In genomic region chr5:170338933-170339779, GRCh38 we compare ENCODE assay signal across 9 cellular contexts. TPM values are rescaled to one million over a fixed set of nuclear protein-coding genes. Genes with fewer than 3 reads are reported as not detected.
DNase-seq lines count a peak whose midpoint lies in the region; ATAC-seq, FAIRE-seq and TF ChIP-seq lines count a peak whose summit lies in the region.
"Had no signal": no experiment of that assay in that cellular context is flagged by ENCODE, and none has a peak within 500 bp of the region (broad histone marks: within the 10 kb centered on the region; RNA-seq: fewer than 3 reads in every experiment).

No MANE protein-coding gene starts in this region.

- peak; percentile 58 for DNase-seq in activated gamma-delta T cell treated with Interleukin-2 at 50 U/mL for 16 hours
- no peak for DNase-seq in activated gamma-delta T cell (lab: John Stamatoyannopoulos, UW)
- DNase-seq in WTC11 (ENCODE audit: low spot score), result peak; percentile 64
- DNase-seq in coronary artery (ENCODE audit: low spot score), result peak; percentile 65
- peak; percentile 74 for DNase-seq in stimulated activated CD4-positive, alpha-beta T cell treated with anti-CD3 and anti-CD28 coated beads, Interleukin-15, amount 100 ng/mL, for 24 hours
- no peak for DNase-seq in urothelium cell line (ENCODE audit: low spot score)
- DNase-seq in NCI-H82 (lab: John Stamatoyannopoulos, UW), result no peak

- H3K27me3 Mint-ChIP-seq in WTC11 (ENCODE audit: low read depth), result no peaks in the 10 kb centered on the region; the same call in none of the 2 replicates

- H3K27ac ChIP-seq in coronary artery, result no peak overlapping the region

- H3K4me1 Mint-ChIP-seq in WTC11, result peaks cover 58% of the 10 kb centered on the region

- no peak overlapping the region for H3K4me3 Mint-ChIP-seq in WTC11
- H3K4me3 Mint-ChIP-seq: dendritic cell treated with granulocyte-macrophage colony-stimulating factor and Interleukin-4, amounts not matched to agents 40 ng/mL and 50 ng/mL, for 4 days had no signal

- no peak overlapping the region for H3K27ac Mint-ChIP-seq in WTC11
- H3K27ac Mint-ChIP-seq: dendritic cell treated with granulocyte-macrophage colony-stimulating factor and Interleukin-4, amounts not matched to agents 40 ng/mL and 50 ng/mL, for 4 days had no signal

- H3K36me3 Mint-ChIP-seq in WTC11, result peaks cover 16% of the 10 kb centered on the region

- H3K9me3 Mint-ChIP-seq in WTC11, result peaks cover 23% of the 10 kb centered on the region
- H3K9me3 Mint-ChIP-seq: dendritic cell treated with granulocyte-macrophage colony-stimulating factor and Interleukin-4, amounts not matched to agents 40 ng/mL and 50 ng/mL, for 4 days had no signal

- POLR2A ChIA-PET in WTC11 (lab: Charles Lee), result interaction anchor here (1.1 kb wide), 1 partner anchor 113 kb away, joined by 3 read pairs; no protein-coding TSS in a partner anchor

- CTCF ChIA-PET in WTC11 (lab: Charles Lee), result interaction anchor here (0.6 to 6.8 kb wide), 38 partner anchors 9 to 178 kb away, joined by 3 to 92 read pairs (median 5); partner anchors contain the start of genes C5orf58, KCNMB1 and LCP2

- TF ChIP-seq CTCF in WTC11 (IDR thresholded peaks at IDR 0.05), result peak; percentile 63
- TF ChIP-seq CTCF in coronary artery (IDR thresholded peaks at IDR 0.05), result no peak

- ATAC-seq in HG03439 (IDR thresholded peaks at IDR 0.05; ENCODE audit: unreplicated experiment) (peak; percentile 84), WTC11 (peak; percentile 84)

- no peak overlapping the region for H3K4me3 ChIP-seq in coronary artery

- FAIRE-seq in urothelium cell line (lab: Jason Lieb, UNC), result no peak

TF ChIP-seq in WTC11, 78 proteins besides CTCF, POLR2A, EP300 and RAD21:
- TF ChIP-seq MXD4 (CRISPR knock-in tag; IDR thresholded peaks at IDR 0.05; ENCODE audit: borderline replicate concordance) (no peak), SP1 (CRISPR knock-in tag; conservative IDR thresholded peaks at IDR 0.05) (0 out of 2 replicates have a peak, but pooled peaks have one; percentile 31), ETV6 (CRISPR knock-in tag; IDR thresholded peaks at IDR 0.05) (peak; percentile 38; the same call in 1 of the 2 replicates)
- TF ChIP-seq, protein P1, sequence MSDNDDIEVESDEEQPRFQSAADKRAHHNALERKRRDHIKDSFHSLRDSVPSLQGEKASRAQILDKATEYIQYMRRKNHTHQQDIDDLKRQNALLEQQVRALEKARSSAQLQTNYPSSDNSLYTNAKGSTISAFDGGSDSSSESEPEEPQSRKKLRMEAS (CRISPR knock-in tag; IDR thresholded peaks at IDR 0.05), result no peak
TF ChIP-seq in WTC11: peak in this region for 2.

RNA-seq across cellular contexts. Expression of gene LCP2, which starts 41.6 kb away (rescaled TPM):
- total RNA-seq in WTC11 (2021), result 0.37 to 0.73 TPM (median 0.72 TPM) in 3 replicates

RNA-seq across cellular contexts. Expression of gene KCNMB1, which starts 50.0 kb away (rescaled TPM):
- 0.16 to 0.24 TPM (median 0.21 TPM) in 3 replicates for total RNA-seq in WTC11 (2021)

Comparison
In these comparisons a context has a peak if more than half of its experiments do, and no peak if none do; other contexts are left out.
1. DNase-seq: peak in activated gamma-delta T cell treated with Interleukin-2 at 50 U/mL for 16 hours (single experiment), WTC11 (single experiment), coronary artery (single experiment) and stimulated activated CD4-positive, alpha-beta T cell treated with anti-CD3 and anti-CD28 coated beads, Interleukin-15, amount 100 ng/mL, for 24 hours (single experiment); none in activated gamma-delta T cell (single experiment), urothelium cell line (single experiment) and NCI-H82 (single experiment).